2 cellular contexts compared by ENCODE assay signal in genomic region chr1:224526771-224527170, GRCh38.
TF ChIP-seq lines count a peak whose summit lies in the region.

No MANE protein-coding gene starts in this region.

TF ChIP-seq in IMR-90, 13 proteins besides CTCF, POLR2A, EP300 and RAD21 (continued from another document):
- TF ChIP-seq RCOR1 (IDR thresholded peaks at IDR 0.05; ENCODE audit: insufficient replicate concordance, low read length) (no peak), MXI1 (IDR thresholded peaks at IDR 0.05; ENCODE audit: borderline replicate concordance, low read depth, low read length) (no peak)
TF ChIP-seq in IMR-90: peak in this region for 0.

TF ChIP-seq in H1, 55 proteins besides CTCF, POLR2A, EP300 and RAD21 (continued from another document):
- no peak for TF ChIP-seq RNF2 (IDR thresholded peaks at IDR 0.05; ENCODE audit: borderline replicate concordance, low read depth, low read length, missing control alignments, poor library complexity, severe bottlenecking)
- TF ChIP-seq PHF8 (conservative IDR thresholded peaks at IDR 0.05; ENCODE audit: low read depth, low read length), result no peak
- TF ChIP-seq ZNF274 (IDR thresholded peaks at IDR 0.05; ENCODE audit: borderline replicate concordance, extremely low read depth, low read length), result no peak
- no peak for TF ChIP-seq FOSL1 (IDR thresholded peaks at IDR 0.05; ENCODE audit: insufficient read depth, low read depth, low read length)
- TF ChIP-seq CHD7 (IDR thresholded peaks at IDR 0.05; ENCODE audit: insufficient replicate concordance, low read length), result no peak
- no peak for TF ChIP-seq SRF (IDR thresholded peaks at IDR 0.05; ENCODE audit: low read depth, low read length)
- no peak for TF ChIP-seq SP2 (IDR thresholded peaks at IDR 0.05; ENCODE audit: low read length)
- TF ChIP-seq TCF12 (IDR thresholded peaks at IDR 0.05; ENCODE audit: low read depth, low read length), result no peak
- TF ChIP-seq EGR1 (IDR thresholded peaks at IDR 0.05; ENCODE audit: borderline replicate concordance, low read depth, low read length), result no peak
- no peak for TF ChIP-seq TAF1 (IDR thresholded peaks at IDR 0.05; ENCODE audit: low read depth, low read length)
- no peak for TF ChIP-seq SIRT6 (IDR thresholded peaks at IDR 0.05; ENCODE audit: low read length)
- no peak for TF ChIP-seq KDM4A (IDR thresholded peaks at IDR 0.05; ENCODE audit: low read depth, low read length, severe bottlenecking)
- TF ChIP-seq TEAD4 (IDR thresholded peaks at IDR 0.05; ENCODE audit: low read depth, low read length), result no peak
- no peak for TF ChIP-seq SP1 (IDR thresholded peaks at IDR 0.05; ENCODE audit: low read depth, low read length)
- no peak for TF ChIP-seq CHD2 (IDR thresholded peaks at IDR 0.05; ENCODE audit: low read length)
- no peak for TF ChIP-seq NRF1 (IDR thresholded peaks at IDR 0.05; ENCODE audit: low read depth, low read length)
